ENCODE assay signal across 9 cellular contexts in genomic region chr1:225813250-225813964, GRCh38. TPM values are rescaled to one million over a fixed set of nuclear protein-coding genes. Genes with fewer than 3 reads are reported as not detected.
A peak's percentile ranks its signal among the peaks of the same experiment; 100 is the strongest.
DNase-seq lines count a peak whose midpoint lies in the region; TF ChIP-seq lines count a peak whose summit lies in the region.
"Had no signal": no experiment of that assay in that cellular context is flagged by ENCODE, and none has a peak within 500 bp of the region (broad histone marks: within the 10 kb centered on the region; RNA-seq: fewer than 3 reads in every experiment).

No MANE protein-coding gene starts in this region.

- H3K4me3 Mint-ChIP-seq in endodermal cell = no peak overlapping the region
- H3K4me3 Mint-ChIP-seq in neural crest cell = peak overlapping the region; percentile 26
- H3K4me3 Mint-ChIP-seq in T-helper 2 cell treated with Interferon-gamma antibody and Interleukin-4, amounts not matched to agents 5 μg/mL and 100 μg/mL, for 36 hours = no peak overlapping the region
- no peak overlapping the region for H3K4me3 Mint-ChIP-seq in activated naive CD4-positive, alpha-beta T cell treated with anti-CD3 and anti-CD28 coated beads for 36 hours
- H3K4me3 Mint-ChIP-seq: activated naive CD8-positive, alpha-beta T cell had no signal

- H3K27ac Mint-ChIP-seq in endodermal cell (peak overlapping the region; percentile 58), neural crest cell (ENCODE audit: unreplicated experiment) (no peak overlapping the region)
- no peak overlapping the region for H3K27ac Mint-ChIP-seq in T-helper 2 cell treated with Interferon-gamma antibody and Interleukin-4, amounts not matched to agents 5 μg/mL and 100 μg/mL, for 36 hours
- H3K27ac Mint-ChIP-seq in activated naive CD4-positive, alpha-beta T cell treated with anti-CD3 and anti-CD28 coated beads for 36 hours = no peak overlapping the region
- H3K27ac Mint-ChIP-seq: activated naive CD8-positive, alpha-beta T cell had no signal

- H3K4me1 Mint-ChIP-seq in endodermal cell (peaks cover 44% of the 10 kb centered on the region), neural crest cell (peaks cover 40% of the 10 kb centered on the region)
- peaks cover 11% of the 10 kb centered on the region for H3K4me1 Mint-ChIP-seq in T-helper 2 cell treated with Interferon-gamma antibody and Interleukin-4, amounts not matched to agents 5 μg/mL and 100 μg/mL, for 36 hours (ENCODE audit: low read depth)
- peaks cover 18% of the 10 kb centered on the region for H3K4me1 Mint-ChIP-seq in activated naive CD4-positive, alpha-beta T cell treated with anti-CD3 and anti-CD28 coated beads for 36 hours (ENCODE audit: low read depth)

- H3K9me3 Mint-ChIP-seq in endodermal cell = no peaks in the 10 kb centered on the region
- no peaks in the 10 kb centered on the region for H3K9me3 Mint-ChIP-seq in neural crest cell
- H3K9me3 Mint-ChIP-seq in T-helper 2 cell treated with Interferon-gamma antibody and Interleukin-4, amounts not matched to agents 5 μg/mL and 100 μg/mL, for 36 hours = no peaks in the 10 kb centered on the region
- H3K9me3 Mint-ChIP-seq in activated naive CD4-positive, alpha-beta T cell treated with anti-CD3 and anti-CD28 coated beads for 36 hours = no peaks in the 10 kb centered on the region

- H3K36me3 Mint-ChIP-seq in endodermal cell (ENCODE audit: low read depth) (peaks cover 13% of the 10 kb centered on the region), neural crest cell (ENCODE audit: low read depth) (peaks cover 2% of the 10 kb centered on the region)
- no peaks in the 10 kb centered on the region for H3K36me3 Mint-ChIP-seq in T-helper 2 cell treated with Interferon-gamma antibody and Interleukin-4, amounts not matched to agents 5 μg/mL and 100 μg/mL, for 36 hours (ENCODE audit: low read depth)
- H3K36me3 Mint-ChIP-seq in activated naive CD4-positive, alpha-beta T cell treated with anti-CD3 and anti-CD28 coated beads for 36 hours (ENCODE audit: low read depth) = no peaks in the 10 kb centered on the region
- H3K36me3 Mint-ChIP-seq: activated naive CD8-positive, alpha-beta T cell had no signal

- peaks cover 28% of the 10 kb centered on the region for H3K4me1 ChIP-seq in endodermal cell (ENCODE audit: control insufficient read depth, insufficient read depth, low read length)

- DNase-seq in Daoy (ENCODE audit: low read depth) = peak; percentile 54
- peak; percentile 91 for DNase-seq in NCI-H460 (ENCODE audit: extremely low read depth, low read depth)
- DNase-seq in endodermal cell = peak; percentile 67
- no peak for DNase-seq in neural crest cell (ENCODE audit: low read depth, low spot score)
- no peak for DNase-seq in T-helper 2 cell treated with Interferon-gamma antibody and Interleukin-4, amounts not matched to agents 5 μg/mL and 100 μg/mL, for 36 hours (ENCODE audit: low spot score)
- no peak for DNase-seq in activated CD8-positive, alpha-beta memory T cell treated with anti-CD3 and anti-CD28 coated beads, Interleukin-2, amount 50 U/mL, for 48 hours
- no peak for DNase-seq in A172 (ENCODE audit: low spot score)
- DNase-seq in activated naive CD4-positive, alpha-beta T cell treated with anti-CD3 and anti-CD28 coated beads for 36 hours = no peak

- peak overlapping the region; percentile 89 for H3K4me3 ChIP-seq in endodermal cell (ENCODE audit: low read length)

- H3K27ac ChIP-seq in endodermal cell (ENCODE audit: low read depth, low read length) = peak overlapping the region; percentile 24

- H3K27me3 ChIP-seq in endodermal cell (ENCODE audit: control insufficient read depth, insufficient read depth, low read length, poor library complexity, severe bottlenecking) = no peaks in the 10 kb centered on the region

- H3K27me3 Mint-ChIP-seq in endodermal cell (ENCODE audit: insufficient read depth) = no peaks in the 10 kb centered on the region
- H3K27me3 Mint-ChIP-seq in neural crest cell (ENCODE audit: low read depth) = peaks cover 8% of the 10 kb centered on the region
- H3K27me3 Mint-ChIP-seq in T-helper 2 cell treated with Interferon-gamma antibody and Interleukin-4, amounts not matched to agents 5 μg/mL and 100 μg/mL, for 36 hours (ENCODE audit: low read depth) = peaks cover 17% of the 10 kb centered on the region
- H3K27me3 Mint-ChIP-seq in activated naive CD4-positive, alpha-beta T cell treated with anti-CD3 and anti-CD28 coated beads for 36 hours (ENCODE audit: low read depth) = no peaks in the 10 kb centered on the region
- H3K27me3 Mint-ChIP-seq: activated naive CD8-positive, alpha-beta T cell had no signal

- TF ChIP-seq CTCF in endodermal cell (conservative IDR thresholded peaks at IDR 0.05) (no peak), neural crest cell (conservative IDR thresholded peaks at IDR 0.05) (no peak)

- H3K9me3 ChIP-seq in endodermal cell (ENCODE audit: control insufficient read depth, low read length) = no peaks in the 10 kb centered on the region

- intact Hi-C loops in activated naive CD4-positive, alpha-beta T cell treated with anti-CD3 and anti-CD28 coated beads for 36 hours (cut with micrococcal nuclease) = no loop called here

- no peak overlapping the region for H3K9ac ChIP-seq in endodermal cell (ENCODE audit: extremely low read depth, low read length, poor library complexity, severe bottlenecking)

- peaks cover 45% of the 10 kb centered on the region for H3K36me3 ChIP-seq in endodermal cell (ENCODE audit: control insufficient read depth, insufficient read depth, low read length)

- 87 to 89% methylated on average over 6 to 10 of the region's 10 CpGs for WGBS in endodermal cell (ENCODE audit: insufficient coverage in 1 of 2, insufficient read length in 1 of 2), 2 experiments

- CTCF ChIA-PET in activated naive CD4-positive, alpha-beta T cell treated with anti-CD3 and anti-CD28 coated beads for 36 hours (lab: Charles Lee) = interaction anchor here (0.5 to 2.9 kb wide), 6 partner anchors 27 to 162 kb away, joined by 3 to 10 read pairs (median 4); no protein-coding TSS in a partner anchor

RNA-seq across cellular contexts. Expression of gene EPHX1, which starts 3.5 kb away (rescaled TPM):
- total RNA-seq in Daoy (2014; rRNA removed; shearing (Covaris generic)) = 4.6 and 8.8 TPM in 2 replicates
- 139 and 163 TPM in 2 replicates for total RNA-seq in NCI-H460 (2014; rRNA removed; shearing (Covaris generic))
- polyA plus RNA-seq in NCI-H460 (2014; cell fraction: nucleus; rRNA removed) = 229 and 395 TPM in 2 replicates
- total RNA-seq in endodermal cell (10 to 100 TPM; 49.2 to 84.1 TPM), neural crest cell (15.4 and 15.8 TPM in 2 replicates)
- polyA plus RNA-seq in endodermal cell (2013, experiment 1 of 2) = 28.4 TPM
- polyA plus RNA-seq in endodermal cell (2013, experiment 2 of 2) = 31.2 TPM
- 32.3 and 34.2 TPM in 2 replicates for total RNA-seq in A172 (2014; rRNA removed; shearing (Covaris generic))
- 1 to 10 TPM; 3.8 to 5.0 TPM for total RNA-seq in activated naive CD4-positive, alpha-beta T cell treated with anti-CD3 and anti-CD28 coated beads for 36 hours

RNA-seq across cellular contexts. Expression of gene SRP9, which starts 35.8 kb away (rescaled TPM):
- total RNA-seq in Daoy (2014; rRNA removed; shearing (Covaris generic)) = 363 and 488 TPM in 2 replicates
- 497 and 502 TPM in 2 replicates for total RNA-seq in NCI-H460 (2014; rRNA removed; shearing (Covaris generic))
- 471 and 631 TPM in 2 replicates for polyA plus RNA-seq in NCI-H460 (2014; cell fraction: nucleus; rRNA removed)
- 100 to 1,000 TPM; 286 to 319 TPM for total RNA-seq in endodermal cell
- 488 TPM for polyA plus RNA-seq in endodermal cell (2013, experiment 1 of 2)
- polyA plus RNA-seq in endodermal cell (2013, experiment 2 of 2) = 479 TPM
- total RNA-seq in neural crest cell = 480 and 482 TPM in 2 replicates
- 1,029 and 1,161 TPM in 2 replicates for total RNA-seq in A172 (2014; rRNA removed; shearing (Covaris generic))
- 100 to 1,000 TPM; 356 to 363 TPM for total RNA-seq in activated naive CD4-positive, alpha-beta T cell treated with anti-CD3 and anti-CD28 coated beads for 36 hours

Comparison
In these comparisons a context has a peak if more than half of its experiments do, and no peak if none do; other contexts are left out.
1. DNase-seq: peak in Daoy (single experiment), NCI-H460 (single experiment) and endodermal cell (single experiment); none in neural crest cell (single experiment), T-helper 2 cell treated with Interferon-gamma antibody and Interleukin-4, amounts not matched to agents 5 μg/mL and 100 μg/mL, for 36 hours (single experiment), activated CD8-positive, alpha-beta memory T cell treated with anti-CD3 and anti-CD28 coated beads, Interleukin-2, amount 50 U/mL, for 48 hours (single experiment), A172 (single experiment) and activated naive CD4-positive, alpha-beta T cell treated with anti-CD3 and anti-CD28 coated beads for 36 hours (single experiment).